Comparison of ENCODE assay signal across 11 cellular contexts in genomic region chr22:45296628-45297297, GRCh38. TPM values are rescaled to one million over a fixed set of nuclear protein-coding genes. Genes with fewer than 3 reads are reported as not detected.
DNase-seq lines count a peak whose midpoint lies in the region; ATAC-seq and TF ChIP-seq lines count a peak whose summit lies in the region.
"Had no signal": no experiment of that assay in that cellular context is flagged by ENCODE, and none has a peak within 500 bp of the region (broad histone marks: within the 10 kb centered on the region; RNA-seq: fewer than 3 reads in every experiment).

No MANE protein-coding gene starts in this region.

- no peak for DNase-seq in activated CD4-positive, CD25-positive, alpha-beta regulatory T cell treated with anti-CD3 and anti-CD28 coated beads, Interleukin-2, amount 50 U/mL, for 72 hours
- DNase-seq in activated naive CD4-positive, alpha-beta T cell treated with anti-CD3 and anti-CD28 coated beads, Interleukin-2, amount 50 U/mL, for 72 hours (ENCODE audit: low spot score in 2 of 2), result no peak
- DNase-seq in spleen (no peak), NCI-H128 (lab: John Stamatoyannopoulos, UW; ENCODE audit: unreplicated experiment) (no peak), 8988T (no peak), NCI-H1092 (lab: John Stamatoyannopoulos, UW) (no peak)
- DNase-seq: adrenal gland, NCI-H187 treated with DMSO at 0.1 percent for 48 hours had no signal

- H3K9me3 ChIP-seq in spleen, result no peaks in the 10 kb centered on the region
- H3K9me3 ChIP-seq: A549, adrenal gland had no signal

- no peaks in the 10 kb centered on the region for H3K9me3 Mint-ChIP-seq in activated naive CD4-positive, alpha-beta T cell treated with anti-CD3 and anti-CD28 coated beads, Interleukin-2, amount 50 U/mL, for 72 hours

- TF ChIP-seq CTCF in spleen (IDR thresholded peaks at IDR 0.05 in 8 of 11, conservative IDR thresholded peaks at IDR 0.05 in 3 of 11), result no peak

- peak overlapping the region; percentile 41 to 84 (median 63) for H3K27ac ChIP-seq in spleen
- H3K27ac ChIP-seq: A549, adrenal gland had no signal

- 44 to 49% (median 46%) methylated on average over 11 to 13 of the region's 13 CpGs for WGBS in spleen, 5 donors

- no peak overlapping the region for H3K4me3 ChIP-seq in spleen
- H3K4me3 ChIP-seq: A549, adrenal gland had no signal

- H3K36me3 ChIP-seq in spleen, result no peaks in the 10 kb centered on the region
- H3K36me3 ChIP-seq: adrenal gland had no signal

- peak; percentile 58 to 67 for ATAC-seq in activated CD4-positive, CD25-positive, alpha-beta regulatory T cell treated with anti-CD3 and anti-CD28 coated beads, Interleukin-2, amount 50 U/mL, for 24 hours
- ATAC-seq in activated naive CD4-positive, alpha-beta T cell treated with anti-CD3 and anti-CD28 coated beads, Interleukin-2, amount 50 U/mL, for 72 hours, result peak; percentile 68 to 84
- ATAC-seq: A549 had no signal

- intact Hi-C loops in spleen (cut with DNase I; ENCODE audit: low total_unique reads), result no loop called here

- H3K27me3 ChIP-seq in spleen (replicated peaks in 1 of 7), result peaks cover 0 to 4% (median 0%) of the 10 kb centered on the region in 7 donors
- H3K27me3 ChIP-seq: adrenal gland had no signal

- no peak for TF ChIP-seq POLR2A in spleen (IDR thresholded peaks at IDR 0.05)

- H3K27ac Mint-ChIP-seq in activated naive CD4-positive, alpha-beta T cell treated with anti-CD3 and anti-CD28 coated beads, Interleukin-2, amount 50 U/mL, for 72 hours, result peak overlapping the region; percentile 60 to 79

- peaks cover 0 to 35% (median 17%) of the 10 kb centered on the region in 6 donors for H3K4me1 ChIP-seq in spleen
- H3K4me1 ChIP-seq: adrenal gland had no signal

- H3K36me3 Mint-ChIP-seq in activated naive CD4-positive, alpha-beta T cell treated with anti-CD3 and anti-CD28 coated beads, Interleukin-2, amount 50 U/mL, for 72 hours, result no peaks in the 10 kb centered on the region

TF ChIP-seq in PFSK-1, 5 proteins besides CTCF, POLR2A, EP300 and RAD21:
- peak; percentile 3 for TF ChIP-seq FOXP2 (optimal IDR thresholded peaks at IDR 0.05; ENCODE audit: borderline replicate concordance, extremely low read depth, extremely low read length, insufficient read depth)
- TF ChIP-seq, protein P1, sequence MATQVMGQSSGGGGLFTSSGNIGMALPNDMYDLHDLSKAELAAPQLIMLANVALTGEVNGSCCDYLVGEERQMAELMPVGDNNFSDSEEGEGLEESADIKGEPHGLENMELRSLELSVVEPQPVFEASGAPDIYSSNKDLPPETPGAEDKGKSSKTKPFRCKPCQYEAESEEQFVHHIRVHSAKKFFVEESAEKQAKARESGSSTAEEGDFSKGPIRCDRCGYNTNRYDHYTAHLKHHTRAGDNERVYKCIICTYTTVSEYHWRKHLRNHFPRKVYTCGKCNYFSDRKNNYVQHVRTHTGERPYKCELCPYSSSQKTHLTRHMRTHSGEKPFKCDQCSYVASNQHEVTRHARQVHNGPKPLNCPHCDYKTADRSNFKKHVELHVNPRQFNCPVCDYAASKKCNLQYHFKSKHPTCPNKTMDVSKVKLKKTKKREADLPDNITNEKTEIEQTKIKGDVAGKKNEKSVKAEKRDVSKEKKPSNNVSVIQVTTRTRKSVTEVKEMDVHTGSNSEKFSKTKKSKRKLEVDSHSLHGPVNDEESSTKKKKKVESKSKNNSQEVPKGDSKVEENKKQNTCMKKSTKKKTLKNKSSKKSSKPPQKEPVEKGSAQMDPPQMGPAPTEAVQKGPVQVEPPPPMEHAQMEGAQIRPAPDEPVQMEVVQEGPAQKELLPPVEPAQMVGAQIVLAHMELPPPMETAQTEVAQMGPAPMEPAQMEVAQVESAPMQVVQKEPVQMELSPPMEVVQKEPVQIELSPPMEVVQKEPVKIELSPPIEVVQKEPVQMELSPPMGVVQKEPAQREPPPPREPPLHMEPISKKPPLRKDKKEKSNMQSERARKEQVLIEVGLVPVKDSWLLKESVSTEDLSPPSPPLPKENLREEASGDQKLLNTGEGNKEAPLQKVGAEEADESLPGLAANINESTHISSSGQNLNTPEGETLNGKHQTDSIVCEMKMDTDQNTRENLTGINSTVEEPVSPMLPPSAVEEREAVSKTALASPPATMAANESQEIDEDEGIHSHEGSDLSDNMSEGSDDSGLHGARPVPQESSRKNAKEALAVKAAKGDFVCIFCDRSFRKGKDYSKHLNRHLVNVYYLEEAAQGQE (IDR thresholded peaks at IDR 0.05; ENCODE audit: insufficient read depth in 1 of 2, low read depth in 2 of 2, low read length in 2 of 2), result no peak

RNA-seq across cellular contexts. Expression of gene UPK3A, which starts 12.0 kb away (rescaled TPM):
- not detected for polyA plus RNA-seq in PFSK-1 (2012; ENCODE audit: insufficient read length, low read depth)
- total RNA-seq in activated naive CD4-positive, alpha-beta T cell treated with anti-CD3 and anti-CD28 coated beads, Interleukin-2, amount 50 U/mL, for 72 hours, result not detected
- total RNA-seq in spleen, result 1 to 10 TPM in 1 of 7 donors, under 1 TPM in 1, not detected in 5; 0.79 to 1.4 TPM
- 1 to 10 TPM in 2 of 3 donors, under 1 TPM in 1; 0.35 to 2.7 (median 2.4) TPM for polyA plus RNA-seq in spleen
- total RNA-seq: adrenal gland had no signal
- polyA plus RNA-seq: A549 had no signal

RNA-seq across cellular contexts. Expression of gene FAM118A, which starts 13.0 kb away (rescaled TPM):
- polyA plus RNA-seq in PFSK-1 (2012; ENCODE audit: insufficient read length, low read depth), result 57.8 TPM
- 10 to 100 TPM; 59.2 to 79.0 TPM for total RNA-seq in activated naive CD4-positive, alpha-beta T cell treated with anti-CD3 and anti-CD28 coated beads, Interleukin-2, amount 50 U/mL, for 72 hours
- total RNA-seq in spleen, result 100 to 1,000 TPM in 2 of 7 donors, 10 to 100 TPM in 5; 42.2 to 127 (median 64.6) TPM
- polyA plus RNA-seq in spleen, result 100 to 1,000 TPM in 1 of 3 donors, 10 to 100 TPM in 2; 13.0 to 205 (median 22.7) TPM

RNA-seq across cellular contexts. Expression of gene KIAA0930, which starts 56.1 kb away (rescaled TPM):
- polyA plus RNA-seq in PFSK-1 (2012; ENCODE audit: insufficient read length, low read depth), result 128 TPM
- 10 to 100 TPM; 12.5 to 16.5 TPM for total RNA-seq in activated naive CD4-positive, alpha-beta T cell treated with anti-CD3 and anti-CD28 coated beads, Interleukin-2, amount 50 U/mL, for 72 hours
- 10 to 100 TPM; 35.5 to 93.1 (median 73.7) TPM for total RNA-seq in spleen
- 10 to 100 TPM; 32.6 to 61.5 (median 46.6) TPM for polyA plus RNA-seq in spleen
